Comparison of ENCODE assay signal across 21 cellular contexts in genomic region chr18:40380657-40381441, GRCh38.
DNase-seq lines count a peak whose midpoint lies in the region; ATAC-seq and TF ChIP-seq lines count a peak whose summit lies in the region.
"Had no signal": no experiment of that assay in that cellular context is flagged by ENCODE, and none has a peak within 500 bp of the region (broad histone marks: within the 10 kb centered on the region; RNA-seq: fewer than 3 reads in every experiment).

No MANE protein-coding gene starts in this region.

- peak overlapping the region in 3 of 5 experiments; percentile 44 to 82 (median 64) for H3K27ac Mint-ChIP-seq in brain
- H3K27ac Mint-ChIP-seq: activated CD8-positive, alpha-beta T cell treated with anti-CD3 and anti-CD28 coated beads, Interleukin-2, amount 10 ng/mL, durations not matched to agents 7 days and 5 days; activated naive CD4-positive, alpha-beta T cell treated with anti-CD3 and anti-CD28 coated beads for 36 hours; activated T-cell treated with anti-CD3 and anti-CD28 coated beads, Interleukin-2, amount 50 U/mL, for 24 hours; memory B cell; naive thymus-derived CD4-positive, alpha-beta T cell had no signal

- TF ChIP-seq CTCF in brain (conservative IDR thresholded peaks at IDR 0.05), result no peak

- peaks cover 14% of the 10 kb centered on the region for H3K4me1 Mint-ChIP-seq in brain
- H3K4me1 Mint-ChIP-seq: CD4-positive, CD25-positive, alpha-beta regulatory T cell; memory B cell; naive thymus-derived CD4-positive, alpha-beta T cell had no signal

- no peaks in the 10 kb centered on the region for H3K27me3 Mint-ChIP-seq in brain
- H3K27me3 Mint-ChIP-seq: activated T-cell treated with anti-CD3 and anti-CD28 coated beads, Interleukin-2, amount 50 U/mL, for 24 hours; CD4-positive, CD25-positive, alpha-beta regulatory T cell; memory B cell; naive thymus-derived CD4-positive, alpha-beta T cell had no signal

- no peaks in the 10 kb centered on the region for H3K9me3 Mint-ChIP-seq in brain

- peak; percentile 59 for DNase-seq in AG08395 (ENCODE audit: low spot score)
- peak; percentile 1 for DNase-seq in HS-27A (ENCODE audit: low read depth)
- DNase-seq in kidney tubule cell (ENCODE audit: low spot score), result peak; percentile 70
- DNase-seq in 8988T, result no peak
- DNase-seq: ACHN; activated CD8-positive, alpha-beta T cell treated with anti-CD3 and anti-CD28 coated beads, Interleukin-2, amount 10 ng/mL, durations not matched to agents 7 days and 5 days; activated naive CD4-positive, alpha-beta T cell treated with anti-CD3 and anti-CD28 coated beads for 36 hours; activated T-cell treated with anti-CD3 and anti-CD28 coated beads, Interleukin-2, amount 50 U/mL, for 24 hours; CD4-positive, CD25-positive, alpha-beta regulatory T cell; colonic mucosa; KG1; kidney glomerular epithelial cell; naive thymus-derived CD4-positive, alpha-beta T cell; NCI-H2029 treated with DMSO at 0.1 percent for 48 hours; posterior cingulate gyrus; stimulated activated CD8-positive, alpha-beta memory T cell treated with anti-CD3 and anti-CD28 coated beads, Interleukin-4, amount 100 ng/mL, for 48 hours had no signal

- H3K36me3 Mint-ChIP-seq in brain, result no peaks in the 10 kb centered on the region
- H3K36me3 Mint-ChIP-seq: CD4-positive, CD25-positive, alpha-beta regulatory T cell; memory B cell; naive thymus-derived CD4-positive, alpha-beta T cell had no signal

- ATAC-seq in GM18861 (IDR thresholded peaks at IDR 0.05; ENCODE audit: unreplicated experiment), result no peak
- no peak for ATAC-seq in HG03439 (IDR thresholded peaks at IDR 0.05; ENCODE audit: unreplicated experiment)
- ATAC-seq in HG02852 (IDR thresholded peaks at IDR 0.05; ENCODE audit: unreplicated experiment), result no peak
- ATAC-seq: activated CD8-positive, alpha-beta T cell treated with anti-CD3 and anti-CD28 coated beads, Interleukin-2, amount 10 ng/mL, durations not matched to agents 7 days and 5 days; naive thymus-derived CD4-positive, alpha-beta T cell had no signal

- H3K4me3 Mint-ChIP-seq in brain, result peak overlapping the region in 3 of 5 experiments; percentile 5 to 61 (median 23)
- H3K4me3 Mint-ChIP-seq: activated CD8-positive, alpha-beta T cell treated with anti-CD3 and anti-CD28 coated beads, Interleukin-2, amount 10 ng/mL, durations not matched to agents 7 days and 5 days; activated naive CD4-positive, alpha-beta T cell treated with anti-CD3 and anti-CD28 coated beads for 36 hours; activated T-cell treated with anti-CD3 and anti-CD28 coated beads, Interleukin-2, amount 50 U/mL, for 24 hours; CD4-positive, CD25-positive, alpha-beta regulatory T cell; memory B cell; naive thymus-derived CD4-positive, alpha-beta T cell had no signal
